8 cellular contexts compared by ENCODE assay signal in the genomic region with DNA sequence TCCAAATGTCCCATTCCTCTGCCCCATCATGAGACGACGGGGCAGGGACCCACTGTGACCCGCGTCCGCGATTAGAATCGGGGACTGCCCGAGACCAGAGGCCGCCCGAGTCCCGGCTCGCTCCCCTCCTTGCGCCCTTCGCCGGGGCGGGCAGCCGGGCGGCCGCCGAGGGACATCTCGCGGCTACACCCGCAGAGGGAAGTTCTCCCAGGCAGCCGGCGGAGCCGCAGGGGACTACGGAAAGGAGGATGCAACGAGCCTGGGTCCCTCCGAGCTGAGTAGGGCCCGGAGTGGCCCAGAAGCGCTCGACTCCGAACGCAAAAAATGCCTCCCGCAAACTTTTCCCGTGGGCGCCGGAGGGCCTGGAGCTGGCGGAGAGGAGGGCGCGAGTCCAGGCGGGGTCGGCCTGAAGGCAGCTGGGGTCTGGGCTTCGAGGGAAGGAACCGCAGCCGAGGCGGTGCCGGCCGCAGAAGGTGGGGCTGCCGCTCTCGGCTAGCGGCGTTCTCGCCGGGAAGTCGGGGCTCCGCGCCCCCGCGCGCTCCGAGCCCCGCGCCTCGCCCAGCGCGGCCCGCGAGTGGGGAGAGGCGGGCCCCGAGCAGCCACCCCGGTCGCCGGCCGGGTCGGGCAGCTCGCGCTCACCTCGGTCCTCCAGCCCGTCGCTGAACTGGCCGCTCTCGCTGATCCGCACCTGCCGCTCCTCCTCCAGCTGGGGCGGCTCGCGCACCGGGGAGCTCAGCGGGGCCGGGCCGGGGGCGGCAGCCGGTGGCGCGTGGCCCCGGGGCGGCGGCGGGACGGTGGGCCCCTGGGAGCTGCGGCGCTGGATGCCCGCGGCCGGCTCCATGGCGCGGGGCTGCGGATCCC. TPM values are rescaled to one million over a fixed set of nuclear protein-coding genes. Genes with fewer than 3 reads are reported as not detected.
DNase-seq lines count a peak whose midpoint lies in the region; ATAC-seq and TF ChIP-seq lines count a peak whose summit lies in the region.

No MANE protein-coding gene starts in this region.

- H3K4me3 Mint-ChIP-seq in activated CD4-positive, alpha-beta memory T cell treated with anti-CD3 and anti-CD28 coated beads, Interleukin-2, amount 10 ng/mL, durations not matched to agents 7 days and 5 days, result peak overlapping the region; percentile 56
- H3K4me3 Mint-ChIP-seq in glutamatergic neuron (ENCODE audit: unreplicated experiment) (peak overlapping the region; percentile 81), progenitor cell of endocrine pancreas (ENCODE audit: low read depth) (peak overlapping the region; percentile 72)

- H3K4me1 Mint-ChIP-seq in activated CD4-positive, alpha-beta memory T cell treated with anti-CD3 and anti-CD28 coated beads, Interleukin-2, amount 10 ng/mL, durations not matched to agents 7 days and 5 days, result peaks cover 38% of the 10 kb centered on the region
- H3K4me1 Mint-ChIP-seq in glutamatergic neuron (ENCODE audit: low read depth, unreplicated experiment), result peaks cover 34% of the 10 kb centered on the region
- H3K4me1 Mint-ChIP-seq in progenitor cell of endocrine pancreas (ENCODE audit: low read depth), result peaks cover 1% of the 10 kb centered on the region

- DNase-seq in NCI-H146 (lab: John Stamatoyannopoulos, UW), result peak; percentile 74
- DNase-seq in NCI-H146 treated with DMSO at 0.1 percent for 48 hours (lab: John Stamatoyannopoulos, UW; ENCODE audit: unreplicated experiment), result no peak
- DNase-seq in activated CD4-positive, alpha-beta memory T cell treated with anti-CD3 and anti-CD28 coated beads, Interleukin-2, amount 10 ng/mL, durations not matched to agents 7 days and 5 days, result no peak
- DNase-seq in glutamatergic neuron, result peak; percentile 57
- DNase-seq in progenitor cell of endocrine pancreas (ENCODE audit: low spot score, unreplicated experiment), result peak; percentile 24
- DNase-seq in hepatic stellate cell (ENCODE audit: low spot score), result no peak
- no peak for DNase-seq in cerebellar cortex (ENCODE audit: low spot score)

- no peaks in the 10 kb centered on the region for H3K36me3 Mint-ChIP-seq in activated CD4-positive, alpha-beta memory T cell treated with anti-CD3 and anti-CD28 coated beads, Interleukin-2, amount 10 ng/mL, durations not matched to agents 7 days and 5 days (ENCODE audit: low read depth)
- H3K36me3 Mint-ChIP-seq in glutamatergic neuron (ENCODE audit: unreplicated experiment), result peaks cover 3% of the 10 kb centered on the region
- no peaks in the 10 kb centered on the region for H3K36me3 Mint-ChIP-seq in progenitor cell of endocrine pancreas (ENCODE audit: insufficient read depth)

- TF ChIP-seq CTCF in glutamatergic neuron (IDR thresholded peaks at IDR 0.05; ENCODE audit: partially characterized antibody, unreplicated experiment) (no peak), progenitor cell of endocrine pancreas (IDR thresholded peaks at IDR 0.05; ENCODE audit: unreplicated experiment) (no peak)

- CTCF ChIA-PET in activated CD4-positive, alpha-beta memory T cell treated with anti-CD3 and anti-CD28 coated beads, Interleukin-2, amount 10 ng/mL, durations not matched to agents 7 days and 5 days (lab: Charles Lee), result no interaction called here

- POLR2A ChIA-PET in activated CD4-positive, alpha-beta memory T cell treated with anti-CD3 and anti-CD28 coated beads, Interleukin-2, amount 10 ng/mL, durations not matched to agents 7 days and 5 days (lab: Charles Lee), result interaction anchor here (1.2 kb wide), 1 partner anchor 48 kb away, joined by 3 read pairs; no protein-coding TSS in a partner anchor

- peaks cover 70% of the 10 kb centered on the region for H3K27me3 Mint-ChIP-seq in activated CD4-positive, alpha-beta memory T cell treated with anti-CD3 and anti-CD28 coated beads, Interleukin-2, amount 10 ng/mL, durations not matched to agents 7 days and 5 days
- H3K27me3 Mint-ChIP-seq in glutamatergic neuron (ENCODE audit: unreplicated experiment) (peaks cover 12% of the 10 kb centered on the region), progenitor cell of endocrine pancreas (peaks cover 85% of the 10 kb centered on the region)

- peak; percentile 46 for ATAC-seq in HG02759 (IDR thresholded peaks at IDR 0.05; ENCODE audit: unreplicated experiment)

- H3K9me3 Mint-ChIP-seq in activated CD4-positive, alpha-beta memory T cell treated with anti-CD3 and anti-CD28 coated beads, Interleukin-2, amount 10 ng/mL, durations not matched to agents 7 days and 5 days, result no peaks in the 10 kb centered on the region
- H3K9me3 Mint-ChIP-seq in glutamatergic neuron (ENCODE audit: unreplicated experiment), result peaks cover 12% of the 10 kb centered on the region
- H3K9me3 Mint-ChIP-seq in progenitor cell of endocrine pancreas (ENCODE audit: low read depth), result no peaks in the 10 kb centered on the region

- H3K27ac Mint-ChIP-seq in activated CD4-positive, alpha-beta memory T cell treated with anti-CD3 and anti-CD28 coated beads, Interleukin-2, amount 10 ng/mL, durations not matched to agents 7 days and 5 days, result no peak overlapping the region
- H3K27ac Mint-ChIP-seq in glutamatergic neuron (ENCODE audit: unreplicated experiment) (no peak overlapping the region), progenitor cell of endocrine pancreas (peak overlapping the region; percentile 59)

RNA-seq across cellular contexts. Expression of a gene that starts 0.5 kb away (rescaled TPM):
- total RNA-seq in activated CD4-positive, alpha-beta memory T cell treated with anti-CD3 and anti-CD28 coated beads, Interleukin-2, amount 10 ng/mL, durations not matched to agents 7 days and 5 days, result 1 to 10 TPM; 1.8 to 2.3 TPM
- total RNA-seq in glutamatergic neuron (ENCODE audit: unreplicated experiment) (27.7 TPM), progenitor cell of endocrine pancreas (3.7 and 3.8 TPM in 2 replicates)

Comparison
In these comparisons a context has a peak if more than half of its experiments do, and no peak if none do; other contexts are left out.
1. DNase-seq: peak in NCI-H146 (single experiment), glutamatergic neuron (single experiment) and progenitor cell of endocrine pancreas (single experiment); none in NCI-H146 treated with DMSO at 0.1 percent for 48 hours (single experiment), activated CD4-positive, alpha-beta memory T cell treated with anti-CD3 and anti-CD28 coated beads, Interleukin-2, amount 10 ng/mL, durations not matched to agents 7 days and 5 days (single experiment), hepatic stellate cell (single experiment) and cerebellar cortex (single experiment).
2. Peak in every context shown above with its lines, with median percentiles within 50 percentile points of each other: H3K4me3 Mint-ChIP-seq.